Comparison of ENCODE assay signal across 8 cellular contexts in genomic region chr15:45588199-45588910, GRCh38. TPM values are rescaled to one million over a fixed set of nuclear protein-coding genes. Genes with fewer than 3 reads are reported as not detected.
DNase-seq lines count a peak whose midpoint lies in the region; ATAC-seq and TF ChIP-seq lines count a peak whose summit lies in the region.

No MANE protein-coding gene starts in this region.

- no peak overlapping the region for H2BK5ac ChIP-seq in mesendoderm (ENCODE audit: low read length)

- peak overlapping the region; percentile 95 for H3K9ac ChIP-seq in mesendoderm (ENCODE audit: low read length)

- in situ Hi-C loops in brain microvascular endothelial cell (cut with HindIII; ENCODE audit: low pct_ligation_motif_present, low sequenced_read_pairs): no loop called here

- no peak overlapping the region for H4K5ac ChIP-seq in mesendoderm (ENCODE audit: low read length)

- H2BK15ac ChIP-seq in mesendoderm (replicated peaks; ENCODE audit: low read depth): no peak overlapping the region

- no peaks in the 10 kb centered on the region for H3K27me3 Mint-ChIP-seq in stimulated activated naive CD8-positive, alpha-beta T cell treated with anti-CD3 and anti-CD28 coated beads, Interleukin-15, Interleukin-2, amounts not matched to agents 100 ng/mL and 50 ng/mL, for 24 hours

- H3K27ac Mint-ChIP-seq in stimulated activated naive CD8-positive, alpha-beta T cell treated with anti-CD3 and anti-CD28 coated beads, Interleukin-15, Interleukin-2, amounts not matched to agents 100 ng/mL and 50 ng/mL, for 24 hours: peak overlapping the region; percentile 100

- peak overlapping the region; percentile 19 for H3K4ac ChIP-seq in mesendoderm (ENCODE audit: low read depth, low read length)

- H3K56ac ChIP-seq in mesendoderm (ENCODE audit: low read length): peak overlapping the region; percentile 96

- H3K36me3 ChIP-seq in brain microvascular endothelial cell (replicated peaks) (peaks cover 2% of the 10 kb centered on the region), mesendoderm (ENCODE audit: control insufficient read depth, insufficient read depth, low read length) (no peaks in the 10 kb centered on the region)

- H3K4me3 ChIP-seq in brain microvascular endothelial cell (ENCODE audit: low read depth, low read length) (peak overlapping the region; percentile 95), mesendoderm (ENCODE audit: low read length) (peak overlapping the region; percentile 87)

- WGBS in mesendoderm (ENCODE audit: extremely low coverage, insufficient coverage, low lambda C conversion rate): no CpG with 5 or more reads among the region's 6 CpGs

- TF ChIP-seq CTCF in brain microvascular endothelial cell (IDR thresholded peaks at IDR 0.05; ENCODE audit: low read depth, low read length, missing control alignments): peak; percentile 6

- peaks cover 10% of the 10 kb centered on the region for H3K36me3 Mint-ChIP-seq in stimulated activated naive CD8-positive, alpha-beta T cell treated with anti-CD3 and anti-CD28 coated beads, Interleukin-15, Interleukin-2, amounts not matched to agents 100 ng/mL and 50 ng/mL, for 24 hours (ENCODE audit: low read depth)

- peaks cover 50% of the 10 kb centered on the region for H3K4me1 Mint-ChIP-seq in stimulated activated naive CD8-positive, alpha-beta T cell treated with anti-CD3 and anti-CD28 coated beads, Interleukin-15, Interleukin-2, amounts not matched to agents 100 ng/mL and 50 ng/mL, for 24 hours (ENCODE audit: low read depth)

- H3K18ac ChIP-seq in mesendoderm (ENCODE audit: low read length): no peak overlapping the region

- no peak for ATAC-seq in stimulated activated naive CD8-positive, alpha-beta T cell treated with anti-CD3 and anti-CD28 coated beads, Interleukin-15, Interleukin-2, amounts not matched to agents 100 U/mL and 50 U/mL, for 24 hours
- ATAC-seq in HG03097 (IDR thresholded peaks at IDR 0.05; ENCODE audit: low FRiP score, unreplicated experiment): no peak

- H2AK5ac ChIP-seq in mesendoderm (ENCODE audit: low read length): no peak overlapping the region

- H3K23ac ChIP-seq in mesendoderm (ENCODE audit: low read length): no peak overlapping the region

- H2BK120ac ChIP-seq in mesendoderm (ENCODE audit: low read depth, low read length): no peak overlapping the region

- H3K4me2 ChIP-seq in mesendoderm (ENCODE audit: low read length): peak overlapping the region; percentile 85

- H4K8ac ChIP-seq in mesendoderm (ENCODE audit: low read depth, low read length): no peak overlapping the region

- H3K4me3 Mint-ChIP-seq in stimulated activated naive CD8-positive, alpha-beta T cell treated with anti-CD3 and anti-CD28 coated beads, Interleukin-15, Interleukin-2, amounts not matched to agents 100 ng/mL and 50 ng/mL, for 24 hours: peak overlapping the region; percentile 100

- no peaks in the 10 kb centered on the region for H3K9me3 Mint-ChIP-seq in stimulated activated naive CD8-positive, alpha-beta T cell treated with anti-CD3 and anti-CD28 coated beads, Interleukin-15, Interleukin-2, amounts not matched to agents 100 ng/mL and 50 ng/mL, for 24 hours

- peaks cover 23% of the 10 kb centered on the region for H3K79me2 ChIP-seq in mesendoderm (ENCODE audit: control insufficient read depth, insufficient read depth, low read length)

- H3K27ac ChIP-seq in brain microvascular endothelial cell: peak overlapping the region; percentile 95
- no peak overlapping the region for H3K27ac ChIP-seq in mesendoderm (ENCODE audit: low read depth, low read length)

- peaks cover 4% of the 10 kb centered on the region for H3K4me1 ChIP-seq in mesendoderm (ENCODE audit: control insufficient read depth, low read depth, low read length)

- H3K79me1 ChIP-seq in mesendoderm (ENCODE audit: low read length): peaks cover 16% of the 10 kb centered on the region

- H3K27me3 ChIP-seq in brain microvascular endothelial cell (replicated peaks): no peaks in the 10 kb centered on the region
- H3K27me3 ChIP-seq in mesendoderm (ENCODE audit: insufficient read depth, low read length, poor library complexity): no peaks in the 10 kb centered on the region

- no peak for DNase-seq in stimulated activated naive CD8-positive, alpha-beta T cell treated with anti-CD3 and anti-CD28 coated beads, Interleukin-15, Interleukin-2, amounts not matched to agents 100 U/mL and 50 U/mL, for 24 hours
- no peak for DNase-seq in brain microvascular endothelial cell
- no peak for DNase-seq in mesendoderm
- no peak for DNase-seq in NCI-H774 (lab: John Stamatoyannopoulos, UW)
- no peak for DNase-seq in GM19238 (ENCODE audit: insufficient read length, low spot score)
- DNase-seq in OCI-M2 (lab: John Stamatoyannopoulos, UW; ENCODE audit: unreplicated experiment): no peak

RNA-seq across cellular contexts. Expression of gene BLOC1S6, which starts 1.2 kb away (rescaled TPM):
- 31.5 TPM for polyA plus RNA-seq in mesendoderm (2013, experiment 1 of 2)
- 31.6 TPM for polyA plus RNA-seq in mesendoderm (2013, experiment 2 of 2)

RNA-seq across cellular contexts. Expression of gene SQOR, which starts 46.5 kb away (rescaled TPM):
- polyA plus RNA-seq in mesendoderm (2013, experiment 1 of 2): 0.25 TPM
- polyA plus RNA-seq in mesendoderm (2013, experiment 2 of 2): 0.25 TPM
